1 cellular context compared by ENCODE assay signal in the genomic region with DNA sequence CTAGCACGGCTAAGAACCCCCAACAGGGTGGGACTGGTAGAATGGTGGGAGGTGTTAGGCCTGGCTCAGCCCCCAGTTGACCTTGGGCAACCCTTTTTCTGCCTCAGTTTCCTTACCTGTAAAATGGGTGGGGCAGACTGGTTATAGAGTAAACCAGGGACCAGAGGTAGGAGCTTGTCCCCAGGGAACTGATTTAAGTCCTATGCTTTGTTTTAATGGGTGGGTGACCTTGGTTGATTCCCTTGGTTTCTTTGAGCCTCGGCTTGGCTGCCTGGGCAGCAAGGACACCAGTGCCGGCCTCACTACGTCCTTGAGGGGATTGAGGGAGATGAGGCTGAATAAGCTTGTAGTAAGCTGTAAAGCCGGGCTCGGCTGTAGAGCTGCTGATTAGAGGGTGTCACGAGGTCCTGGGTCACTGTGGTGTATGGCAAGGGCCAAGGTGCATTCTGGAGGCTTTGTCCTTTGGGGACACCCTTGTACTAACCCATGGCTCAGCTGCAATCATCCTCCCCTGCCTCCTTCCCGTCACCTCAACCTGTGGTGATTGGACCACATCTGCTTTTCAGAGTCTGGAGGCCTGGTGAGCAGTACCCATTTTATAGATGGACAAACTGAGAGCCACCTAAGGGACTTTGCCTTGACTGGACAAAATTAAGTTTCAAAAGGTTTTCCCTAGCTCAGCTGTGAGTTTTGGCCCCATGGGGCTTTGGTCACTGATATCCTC.
TF ChIP-seq lines count a peak whose summit lies in the region.

No MANE protein-coding gene starts in this region.

TF ChIP-seq in K562, 482 proteins besides CTCF, POLR2A, EP300 and RAD21 (continued from another document and continues in another):
- TF ChIP-seq, protein P1, sequence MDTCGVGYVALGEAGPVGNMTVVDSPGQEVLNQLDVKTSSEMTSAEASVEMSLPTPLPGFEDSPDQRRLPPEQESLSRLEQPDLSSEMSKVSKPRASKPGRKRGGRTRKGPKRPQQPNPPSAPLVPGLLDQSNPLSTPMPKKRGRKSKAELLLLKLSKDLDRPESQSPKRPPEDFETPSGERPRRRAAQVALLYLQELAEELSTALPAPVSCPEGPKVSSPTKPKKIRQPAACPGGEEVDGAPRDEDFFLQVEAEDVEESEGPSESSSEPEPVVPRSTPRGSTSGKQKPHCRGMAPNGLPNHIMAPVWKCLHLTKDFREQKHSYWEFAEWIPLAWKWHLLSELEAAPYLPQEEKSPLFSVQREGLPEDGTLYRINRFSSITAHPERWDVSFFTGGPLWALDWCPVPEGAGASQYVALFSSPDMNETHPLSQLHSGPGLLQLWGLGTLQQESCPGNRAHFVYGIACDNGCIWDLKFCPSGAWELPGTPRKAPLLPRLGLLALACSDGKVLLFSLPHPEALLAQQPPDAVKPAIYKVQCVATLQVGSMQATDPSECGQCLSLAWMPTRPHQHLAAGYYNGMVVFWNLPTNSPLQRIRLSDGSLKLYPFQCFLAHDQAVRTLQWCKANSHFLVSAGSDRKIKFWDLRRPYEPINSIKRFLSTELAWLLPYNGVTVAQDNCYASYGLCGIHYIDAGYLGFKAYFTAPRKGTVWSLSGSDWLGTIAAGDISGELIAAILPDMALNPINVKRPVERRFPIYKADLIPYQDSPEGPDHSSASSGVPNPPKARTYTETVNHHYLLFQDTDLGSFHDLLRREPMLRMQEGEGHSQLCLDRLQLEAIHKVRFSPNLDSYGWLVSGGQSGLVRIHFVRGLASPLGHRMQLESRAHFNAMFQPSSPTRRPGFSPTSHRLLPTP (IDR thresholded peaks at IDR 0.05; ENCODE audit: borderline replicate concordance, extremely low read depth, insufficient read length) = no peak
- no peak for TF ChIP-seq HNRNPK (IDR thresholded peaks at IDR 0.05; ENCODE audit: low read depth, low read length, poor library complexity, severe bottlenecking)
- TF ChIP-seq ATF1 (CRISPR knock-in tag; IDR thresholded peaks at IDR 0.05) = no peak
- TF ChIP-seq ATF1 (tag; IDR thresholded peaks at IDR 0.05) = peak; percentile 44
- TF ChIP-seq NFE2 (IDR thresholded peaks at IDR 0.05; ENCODE audit: low read depth) = no peak
- TF ChIP-seq, protein P2, sequence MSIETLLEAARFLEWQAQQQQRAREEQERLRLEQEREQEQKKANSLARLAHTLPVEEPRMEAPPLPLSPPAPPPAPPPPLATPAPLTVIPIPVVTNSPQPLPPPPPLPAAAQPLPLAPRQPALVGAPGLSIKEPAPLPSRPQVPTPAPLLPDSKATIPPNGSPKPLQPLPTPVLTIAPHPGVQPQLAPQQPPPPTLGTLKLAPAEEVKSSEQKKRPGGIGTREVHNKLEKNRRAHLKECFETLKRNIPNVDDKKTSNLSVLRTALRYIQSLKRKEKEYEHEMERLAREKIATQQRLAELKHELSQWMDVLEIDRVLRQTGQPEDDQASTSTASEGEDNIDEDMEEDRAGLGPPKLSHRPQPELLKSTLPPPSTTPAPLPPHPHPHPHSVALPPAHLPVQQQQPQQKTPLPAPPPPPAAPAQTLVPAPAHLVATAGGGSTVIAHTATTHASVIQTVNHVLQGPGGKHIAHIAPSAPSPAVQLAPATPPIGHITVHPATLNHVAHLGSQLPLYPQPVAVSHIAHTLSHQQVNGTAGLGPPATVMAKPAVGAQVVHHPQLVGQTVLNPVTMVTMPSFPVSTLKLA (conservative IDR thresholded peaks at IDR 0.05) = no peak
- TF ChIP-seq NCOA6 (IDR thresholded peaks at IDR 0.05) = no peak
- TF ChIP-seq KDM5B (IDR thresholded peaks at IDR 0.05; ENCODE audit: insufficient replicate concordance, low read depth, low read length) = peak; percentile 36
- no peak for TF ChIP-seq ZFX (CRISPR knock-in tag; IDR thresholded peaks at IDR 0.05)
- TF ChIP-seq KHSRP (IDR thresholded peaks at IDR 0.05) = no peak
- TF ChIP-seq PHF21A (IDR thresholded peaks at IDR 0.05; ENCODE audit: borderline replicate concordance, low read depth) = no peak; the same call in 1 of the 2 replicates
- no peak for TF ChIP-seq ETS2 (tag; IDR thresholded peaks at IDR 0.05; ENCODE audit: borderline replicate concordance, poor library complexity, severe bottlenecking)
- TF ChIP-seq, protein P3, sequence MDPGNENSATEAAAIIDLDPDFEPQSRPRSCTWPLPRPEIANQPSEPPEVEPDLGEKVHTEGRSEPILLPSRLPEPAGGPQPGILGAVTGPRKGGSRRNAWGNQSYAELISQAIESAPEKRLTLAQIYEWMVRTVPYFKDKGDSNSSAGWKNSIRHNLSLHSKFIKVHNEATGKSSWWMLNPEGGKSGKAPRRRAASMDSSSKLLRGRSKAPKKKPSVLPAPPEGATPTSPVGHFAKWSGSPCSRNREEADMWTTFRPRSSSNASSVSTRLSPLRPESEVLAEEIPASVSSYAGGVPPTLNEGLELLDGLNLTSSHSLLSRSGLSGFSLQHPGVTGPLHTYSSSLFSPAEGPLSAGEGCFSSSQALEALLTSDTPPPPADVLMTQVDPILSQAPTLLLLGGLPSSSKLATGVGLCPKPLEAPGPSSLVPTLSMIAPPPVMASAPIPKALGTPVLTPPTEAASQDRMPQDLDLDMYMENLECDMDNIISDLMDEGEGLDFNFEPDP (CRISPR knock-in tag; IDR thresholded peaks at IDR 0.05) = no peak
- no peak for TF ChIP-seq RBBP5 (IDR thresholded peaks at IDR 0.05; ENCODE audit: borderline replicate concordance, insufficient read depth, low read length, poor library complexity, severe bottlenecking)
- TF ChIP-seq ERF (CRISPR knock-in tag; IDR thresholded peaks at IDR 0.05) = no peak
- peak; percentile 13 for TF ChIP-seq ZFP36 (IDR thresholded peaks at IDR 0.05; ENCODE audit: low read depth, low read length, partially characterized antibody)
- no peak for TF ChIP-seq JUN (IDR thresholded peaks at IDR 0.05; ENCODE audit: borderline replicate concordance, low read depth, low read length)
- 0 out of 2 replicates have a peak, but pooled peaks have one; percentile 53 for TF ChIP-seq JUN (CRISPR knock-in tag; IDR thresholded peaks at IDR 0.05; ENCODE audit: borderline replicate concordance)
- TF ChIP-seq, protein P4, sequence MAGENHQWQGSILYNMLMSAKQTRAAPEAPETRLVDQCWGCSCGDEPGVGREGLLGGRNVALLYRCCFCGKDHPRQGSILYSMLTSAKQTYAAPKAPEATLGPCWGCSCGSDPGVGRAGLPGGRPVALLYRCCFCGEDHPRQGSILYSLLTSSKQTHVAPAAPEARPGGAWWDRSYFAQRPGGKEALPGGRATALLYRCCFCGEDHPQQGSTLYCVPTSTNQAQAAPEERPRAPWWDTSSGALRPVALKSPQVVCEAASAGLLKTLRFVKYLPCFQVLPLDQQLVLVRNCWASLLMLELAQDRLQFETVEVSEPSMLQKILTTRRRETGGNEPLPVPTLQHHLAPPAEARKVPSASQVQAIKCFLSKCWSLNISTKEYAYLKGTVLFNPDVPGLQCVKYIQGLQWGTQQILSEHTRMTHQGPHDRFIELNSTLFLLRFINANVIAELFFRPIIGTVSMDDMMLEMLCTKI (IDR thresholded peaks at IDR 0.05; ENCODE audit: partially characterized antibody) = no peak
- TF ChIP-seq GABPB2 (CRISPR knock-in tag; conservative IDR thresholded peaks at IDR 0.05) = no peak
- no peak for TF ChIP-seq SMAD2 (IDR thresholded peaks at IDR 0.05; ENCODE audit: low read depth, low read length)
- no peak for TF ChIP-seq ZNF668 (CRISPR knock-in tag; IDR thresholded peaks at IDR 0.05)
- TF ChIP-seq ZNF165 (CRISPR knock-in tag; IDR thresholded peaks at IDR 0.05; ENCODE audit: borderline replicate concordance) = no peak
- TF ChIP-seq, protein P5, sequence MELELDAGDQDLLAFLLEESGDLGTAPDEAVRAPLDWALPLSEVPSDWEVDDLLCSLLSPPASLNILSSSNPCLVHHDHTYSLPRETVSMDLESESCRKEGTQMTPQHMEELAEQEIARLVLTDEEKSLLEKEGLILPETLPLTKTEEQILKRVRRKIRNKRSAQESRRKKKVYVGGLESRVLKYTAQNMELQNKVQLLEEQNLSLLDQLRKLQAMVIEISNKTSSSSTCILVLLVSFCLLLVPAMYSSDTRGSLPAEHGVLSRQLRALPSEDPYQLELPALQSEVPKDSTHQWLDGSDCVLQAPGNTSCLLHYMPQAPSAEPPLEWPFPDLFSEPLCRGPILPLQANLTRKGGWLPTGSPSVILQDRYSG (tag; conservative IDR thresholded peaks at IDR 0.05; ENCODE audit: low read depth) = no peak; the same call in 1 of the 2 replicates
- TF ChIP-seq, protein P6, sequence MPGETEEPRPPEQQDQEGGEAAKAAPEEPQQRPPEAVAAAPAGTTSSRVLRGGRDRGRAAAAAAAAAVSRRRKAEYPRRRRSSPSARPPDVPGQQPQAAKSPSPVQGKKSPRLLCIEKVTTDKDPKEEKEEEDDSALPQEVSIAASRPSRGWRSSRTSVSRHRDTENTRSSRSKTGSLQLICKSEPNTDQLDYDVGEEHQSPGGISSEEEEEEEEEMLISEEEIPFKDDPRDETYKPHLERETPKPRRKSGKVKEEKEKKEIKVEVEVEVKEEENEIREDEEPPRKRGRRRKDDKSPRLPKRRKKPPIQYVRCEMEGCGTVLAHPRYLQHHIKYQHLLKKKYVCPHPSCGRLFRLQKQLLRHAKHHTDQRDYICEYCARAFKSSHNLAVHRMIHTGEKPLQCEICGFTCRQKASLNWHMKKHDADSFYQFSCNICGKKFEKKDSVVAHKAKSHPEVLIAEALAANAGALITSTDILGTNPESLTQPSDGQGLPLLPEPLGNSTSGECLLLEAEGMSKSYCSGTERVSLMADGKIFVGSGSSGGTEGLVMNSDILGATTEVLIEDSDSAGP (CRISPR knock-in tag; IDR thresholded peaks at IDR 0.05) = no peak
- TF ChIP-seq SREBF2 (CRISPR knock-in tag; IDR thresholded peaks at IDR 0.05) = no peak
- TF ChIP-seq ZNF224 (CRISPR knock-in tag; IDR thresholded peaks at IDR 0.05) = no peak
- TF ChIP-seq HDAC1 (IDR thresholded peaks at IDR 0.05) = 0 out of 4 replicates have a peak, but pooled peaks of 1 of the 2 experiments have one; percentile 52
- TF ChIP-seq RBM25 (IDR thresholded peaks at IDR 0.05; ENCODE audit: low read depth, low read length, severe bottlenecking) = peak; percentile 100
- peak; percentile 68; the same call in 1 of the 2 replicates for TF ChIP-seq MTA3 (IDR thresholded peaks at IDR 0.05; ENCODE audit: borderline replicate concordance)
- TF ChIP-seq, protein P7, sequence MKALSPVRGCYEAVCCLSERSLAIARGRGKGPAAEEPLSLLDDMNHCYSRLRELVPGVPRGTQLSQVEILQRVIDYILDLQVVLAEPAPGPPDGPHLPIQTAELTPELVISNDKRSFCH (CRISPR knock-in tag; IDR thresholded peaks at IDR 0.05) = no peak
- TF ChIP-seq, protein P7 (tag; IDR thresholded peaks at IDR 0.05) = 0 out of 2 replicates have a peak, but pooled peaks have one; percentile 73
- TF ChIP-seq ZNF311 (CRISPR knock-in tag; IDR thresholded peaks at IDR 0.05) = no peak
- no peak for TF ChIP-seq COPS2 (conservative IDR thresholded peaks at IDR 0.05)
- no peak for TF ChIP-seq MYC (IDR thresholded peaks at IDR 0.05; ENCODE audit: low read depth, low read length)
- no peak; the same call in 1 of the 2 replicates for TF ChIP-seq MYC (CRISPR knock-in tag; IDR thresholded peaks at IDR 0.05; ENCODE audit: borderline replicate concordance, low read depth)
- no peak for TF ChIP-seq ZFP1 (CRISPR knock-in tag; IDR thresholded peaks at IDR 0.05)
- no peak for TF ChIP-seq ZNF644 (tag; IDR thresholded peaks at IDR 0.05; ENCODE audit: low read depth)
- no peak for TF ChIP-seq TAF9B (IDR thresholded peaks at IDR 0.05; ENCODE audit: partially characterized antibody)
- TF ChIP-seq, protein P8, sequence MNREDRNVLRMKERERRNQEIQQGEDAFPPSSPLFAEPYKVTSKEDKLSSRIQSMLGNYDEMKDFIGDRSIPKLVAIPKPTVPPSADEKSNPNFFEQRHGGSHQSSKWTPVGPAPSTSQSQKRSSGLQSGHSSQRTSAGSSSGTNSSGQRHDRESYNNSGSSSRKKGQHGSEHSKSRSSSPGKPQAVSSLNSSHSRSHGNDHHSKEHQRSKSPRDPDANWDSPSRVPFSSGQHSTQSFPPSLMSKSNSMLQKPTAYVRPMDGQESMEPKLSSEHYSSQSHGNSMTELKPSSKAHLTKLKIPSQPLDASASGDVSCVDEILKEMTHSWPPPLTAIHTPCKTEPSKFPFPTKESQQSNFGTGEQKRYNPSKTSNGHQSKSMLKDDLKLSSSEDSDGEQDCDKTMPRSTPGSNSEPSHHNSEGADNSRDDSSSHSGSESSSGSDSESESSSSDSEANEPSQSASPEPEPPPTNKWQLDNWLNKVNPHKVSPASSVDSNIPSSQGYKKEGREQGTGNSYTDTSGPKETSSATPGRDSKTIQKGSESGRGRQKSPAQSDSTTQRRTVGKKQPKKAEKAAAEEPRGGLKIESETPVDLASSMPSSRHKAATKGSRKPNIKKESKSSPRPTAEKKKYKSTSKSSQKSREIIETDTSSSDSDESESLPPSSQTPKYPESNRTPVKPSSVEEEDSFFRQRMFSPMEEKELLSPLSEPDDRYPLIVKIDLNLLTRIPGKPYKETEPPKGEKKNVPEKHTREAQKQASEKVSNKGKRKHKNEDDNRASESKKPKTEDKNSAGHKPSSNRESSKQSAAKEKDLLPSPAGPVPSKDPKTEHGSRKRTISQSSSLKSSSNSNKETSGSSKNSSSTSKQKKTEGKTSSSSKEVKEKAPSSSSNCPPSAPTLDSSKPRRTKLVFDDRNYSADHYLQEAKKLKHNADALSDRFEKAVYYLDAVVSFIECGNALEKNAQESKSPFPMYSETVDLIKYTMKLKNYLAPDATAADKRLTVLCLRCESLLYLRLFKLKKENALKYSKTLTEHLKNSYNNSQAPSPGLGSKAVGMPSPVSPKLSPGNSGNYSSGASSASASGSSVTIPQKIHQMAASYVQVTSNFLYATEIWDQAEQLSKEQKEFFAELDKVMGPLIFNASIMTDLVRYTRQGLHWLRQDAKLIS (CRISPR knock-in tag; IDR thresholded peaks at IDR 0.05) = no peak
- TF ChIP-seq ZNF184 (CRISPR knock-in tag; IDR thresholded peaks at IDR 0.05) = no peak
- no peak for TF ChIP-seq SMAD4 (CRISPR knock-in tag; conservative IDR thresholded peaks at IDR 0.05)
- no peak for TF ChIP-seq BACH1 (tag; IDR thresholded peaks at IDR 0.05)
- no peak for TF ChIP-seq ZNF561 (CRISPR knock-in tag; conservative IDR thresholded peaks at IDR 0.05)
- TF ChIP-seq L3MBTL2 (IDR thresholded peaks at IDR 0.05) = 0 out of 2 replicates have a peak, but pooled peaks have one; percentile 26
- TF ChIP-seq SP2 (IDR thresholded peaks at IDR 0.05; ENCODE audit: extremely low read depth, low read depth, low read length, poor library complexity, severe bottlenecking) = no peak
- TF ChIP-seq ETV6 (IDR thresholded peaks at IDR 0.05; ENCODE audit: borderline replicate concordance in 1 of 2, low read depth in 2 of 2, low read length in 1 of 2) = no peak
- TF ChIP-seq ETV6 (CRISPR knock-in tag; IDR thresholded peaks at IDR 0.05; ENCODE audit: borderline replicate concordance) = no peak
- TF ChIP-seq CEBPG (CRISPR knock-in tag; IDR thresholded peaks at IDR 0.05) = peak; percentile 17; the same call in 1 of the 2 replicates
- no peak for TF ChIP-seq CEBPG (tag; conservative IDR thresholded peaks at IDR 0.05 in 1 of 2, IDR thresholded peaks at IDR 0.05 in 1 of 2)
- TF ChIP-seq, protein P9, sequence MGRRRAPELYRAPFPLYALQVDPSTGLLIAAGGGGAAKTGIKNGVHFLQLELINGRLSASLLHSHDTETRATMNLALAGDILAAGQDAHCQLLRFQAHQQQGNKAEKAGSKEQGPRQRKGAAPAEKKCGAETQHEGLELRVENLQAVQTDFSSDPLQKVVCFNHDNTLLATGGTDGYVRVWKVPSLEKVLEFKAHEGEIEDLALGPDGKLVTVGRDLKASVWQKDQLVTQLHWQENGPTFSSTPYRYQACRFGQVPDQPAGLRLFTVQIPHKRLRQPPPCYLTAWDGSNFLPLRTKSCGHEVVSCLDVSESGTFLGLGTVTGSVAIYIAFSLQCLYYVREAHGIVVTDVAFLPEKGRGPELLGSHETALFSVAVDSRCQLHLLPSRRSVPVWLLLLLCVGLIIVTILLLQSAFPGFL (CRISPR knock-in tag; IDR thresholded peaks at IDR 0.05) = no peak
- no peak for TF ChIP-seq PYGO2 (tag; IDR thresholded peaks at IDR 0.05)
